14 cellular contexts compared by ENCODE assay signal in genomic region chr17:47703191-47703591, GRCh38. TPM values are rescaled to one million over a fixed set of nuclear protein-coding genes. Genes with fewer than 3 reads are reported as not detected.
DNase-seq lines count a peak whose midpoint lies in the region; ATAC-seq, FAIRE-seq and TF ChIP-seq lines count a peak whose summit lies in the region.
"Had no signal": no experiment of that assay in that cellular context is flagged by ENCODE, and none has a peak within 500 bp of the region (broad histone marks: within the 10 kb centered on the region; RNA-seq: fewer than 3 reads in every experiment).

No MANE protein-coding gene starts in this region.

- peak; percentile 54 for ATAC-seq in activated B cell treated with CpG ODN at 0.5 μM for 24 hours (ENCODE audit: low read depth)
- peak; percentile 29 for ATAC-seq in activated naive CD8-positive, alpha-beta T cell treated with anti-CD3 and anti-CD28 coated beads, Interleukin-2, amount 50 U/mL, for 24 hours
- ATAC-seq: psoas muscle had no signal

- no peaks in the 10 kb centered on the region for H3K27me3 ChIP-seq in suprapubic skin

- peaks cover 18% of the 10 kb centered on the region for H3K36me3 ChIP-seq in suprapubic skin

- FAIRE-seq in GM19239 (lab: Jason Lieb, UNC): peak; percentile 77
- no peak for FAIRE-seq in H54 (lab: Jason Lieb, UNC)
- FAIRE-seq: keratinocyte had no signal

- no peak overlapping the region for H3K4me3 ChIP-seq in suprapubic skin
- H3K4me3 ChIP-seq: psoas muscle had no signal

- H3K9me3 ChIP-seq in suprapubic skin: no peaks in the 10 kb centered on the region
- H3K9me3 ChIP-seq: psoas muscle had no signal

- intact Hi-C loops in activated B cell treated with CpG ODN at 0.5 μM for 24 hours (cut with micrococcal nuclease): no loop called here

- DNase-seq in GM19239 (ENCODE audit: insufficient read length, low spot score): no peak
- DNase-seq in activated B cell treated with CpG ODN at 0.5 μM for 24 hours: no peak
- DNase-seq in activated naive CD8-positive, alpha-beta T cell treated with anti-CD3 and anti-CD28 coated beads, Interleukin-2, amount 50 U/mL, for 24 hours: peak; percentile 75
- DNase-seq in stimulated activated CD8-positive, alpha-beta memory T cell treated with anti-CD3 and anti-CD28 coated beads, Interleukin-15, amount 100 ng/mL, for 4 hours (ENCODE audit: low read depth in 2 of 2): peak; percentile 68 to 69
- no peak for DNase-seq in NCI-H774 (lab: John Stamatoyannopoulos, UW)
- DNase-seq in HCEC 1CT: no peak
- no peak for DNase-seq in suprapubic skin (ENCODE audit: low spot score in 2 of 2)
- DNase-seq in H54 (ENCODE audit: insufficient read length, low spot score): no peak
- DNase-seq: NCI-H1105 treated with DMSO at 0.1 percent for 48 hours, psoas muscle, RPMI8226, substantia nigra had no signal

- TF ChIP-seq CTCF in activated B cell treated with CpG ODN at 0.5 μM for 24 hours (IDR thresholded peaks at IDR 0.05) (no peak), suprapubic skin (IDR thresholded peaks at IDR 0.05) (no peak)

- peak overlapping the region; percentile 65 for H3K27ac Mint-ChIP-seq in activated B cell treated with CpG ODN at 0.5 μM for 24 hours
- H3K27ac Mint-ChIP-seq in activated naive CD8-positive, alpha-beta T cell treated with anti-CD3 and anti-CD28 coated beads, Interleukin-2, amount 50 U/mL, for 24 hours: peak overlapping the region; percentile 98

- peak overlapping the region; percentile 73 for H3K4me3 Mint-ChIP-seq in activated B cell treated with CpG ODN at 0.5 μM for 24 hours
- H3K4me3 Mint-ChIP-seq in activated naive CD8-positive, alpha-beta T cell treated with anti-CD3 and anti-CD28 coated beads, Interleukin-2, amount 50 U/mL, for 24 hours: peak overlapping the region; percentile 72

- whole genome bisulfite sequencing in suprapubic skin: 71% methylated on average over 15 of the region's 15 CpGs

- H3K9me3 Mint-ChIP-seq in activated B cell treated with CpG ODN at 0.5 μM for 24 hours: no peaks in the 10 kb centered on the region
- H3K9me3 Mint-ChIP-seq in activated naive CD8-positive, alpha-beta T cell treated with anti-CD3 and anti-CD28 coated beads, Interleukin-2, amount 50 U/mL, for 24 hours: no peaks in the 10 kb centered on the region

- H3K27ac ChIP-seq in suprapubic skin: no peak overlapping the region
- H3K27ac ChIP-seq: psoas muscle had no signal

- H3K4me1 ChIP-seq in suprapubic skin: peaks cover 17% of the 10 kb centered on the region

- POLR2A ChIA-PET in activated B cell treated with CpG ODN at 0.5 μM for 24 hours (lab: Charles Lee): interaction anchor here (0.7 to 3.7 kb wide), 8 partner anchors 9 to 33 kb away, joined by 3 to 15 read pairs (median 6); partner anchors contain the start of genes TBKBP1 and TBX21

- TF ChIP-seq EP300 in suprapubic skin (IDR thresholded peaks at IDR 0.05): no peak

- CTCF ChIA-PET in activated B cell treated with CpG ODN at 0.5 μM for 24 hours (lab: Charles Lee): interaction anchor here (2.9 kb wide), 1 partner anchor 30 kb away, joined by 10 read pairs; the partner anchor contains the start of gene TBX21

- no peaks in the 10 kb centered on the region for H3K36me3 Mint-ChIP-seq in activated B cell treated with CpG ODN at 0.5 μM for 24 hours (ENCODE audit: low read depth)
- H3K36me3 Mint-ChIP-seq in activated naive CD8-positive, alpha-beta T cell treated with anti-CD3 and anti-CD28 coated beads, Interleukin-2, amount 50 U/mL, for 24 hours (ENCODE audit: low read depth): peaks cover 8% of the 10 kb centered on the region

- H3K27me3 Mint-ChIP-seq in activated B cell treated with CpG ODN at 0.5 μM for 24 hours: no peaks in the 10 kb centered on the region
- H3K27me3 Mint-ChIP-seq in activated naive CD8-positive, alpha-beta T cell treated with anti-CD3 and anti-CD28 coated beads, Interleukin-2, amount 50 U/mL, for 24 hours: no peaks in the 10 kb centered on the region

- TF ChIP-seq POLR2A in suprapubic skin (IDR thresholded peaks at IDR 0.05) (no peak), H54 (IDR thresholded peaks at IDR 0.05; ENCODE audit: low read depth, low read length) (no peak)

- peaks cover 65% of the 10 kb centered on the region for H3K4me1 Mint-ChIP-seq in activated B cell treated with CpG ODN at 0.5 μM for 24 hours
- H3K4me1 Mint-ChIP-seq in activated naive CD8-positive, alpha-beta T cell treated with anti-CD3 and anti-CD28 coated beads, Interleukin-2, amount 50 U/mL, for 24 hours: peaks cover 88% of the 10 kb centered on the region

RNA-seq across cellular contexts. Expression of gene TBKBP1, which starts 9.2 kb away (rescaled TPM):
- 3.6 and 4.1 TPM in 2 replicates for total RNA-seq in activated B cell treated with CpG ODN at 0.5 μM for 24 hours
- total RNA-seq in suprapubic skin: 10 to 100 TPM in 1 of 4 donors, 1 to 10 TPM in 3; 4.9 to 10.5 (median 8.4) TPM

RNA-seq across cellular contexts. Expression of gene TBX21, which starts 29.8 kb away (rescaled TPM):
- total RNA-seq in activated B cell treated with CpG ODN at 0.5 μM for 24 hours (3.6 and 3.8 TPM in 2 replicates), suprapubic skin (under 1 TPM in 1 of 4 donors, not detected in 3; 0.80 TPM)
- total RNA-seq: G401 had no signal

RNA-seq across cellular contexts. Expression of gene KPNB1, which starts 53.5 kb away (rescaled TPM):
- total RNA-seq in activated B cell treated with CpG ODN at 0.5 μM for 24 hours: 361 and 365 TPM in 2 replicates
- 100 to 1,000 TPM; 100 to 162 (median 139) TPM for total RNA-seq in suprapubic skin

Comparison
In these comparisons a context has a peak if more than half of its experiments do, and no peak if none do; other contexts are left out.
1. DNase-seq: peak in activated naive CD8-positive, alpha-beta T cell treated with anti-CD3 and anti-CD28 coated beads, Interleukin-2, amount 50 U/mL, for 24 hours (single experiment) and stimulated activated CD8-positive, alpha-beta memory T cell treated with anti-CD3 and anti-CD28 coated beads, Interleukin-15, amount 100 ng/mL, for 4 hours (2 of 2); none in GM19239 (single experiment), activated B cell treated with CpG ODN at 0.5 μM for 24 hours (single experiment), NCI-H774 (single experiment), HCEC 1CT (single experiment), suprapubic skin (0 of 2) and H54 (single experiment).